In the genomic region with DNA sequence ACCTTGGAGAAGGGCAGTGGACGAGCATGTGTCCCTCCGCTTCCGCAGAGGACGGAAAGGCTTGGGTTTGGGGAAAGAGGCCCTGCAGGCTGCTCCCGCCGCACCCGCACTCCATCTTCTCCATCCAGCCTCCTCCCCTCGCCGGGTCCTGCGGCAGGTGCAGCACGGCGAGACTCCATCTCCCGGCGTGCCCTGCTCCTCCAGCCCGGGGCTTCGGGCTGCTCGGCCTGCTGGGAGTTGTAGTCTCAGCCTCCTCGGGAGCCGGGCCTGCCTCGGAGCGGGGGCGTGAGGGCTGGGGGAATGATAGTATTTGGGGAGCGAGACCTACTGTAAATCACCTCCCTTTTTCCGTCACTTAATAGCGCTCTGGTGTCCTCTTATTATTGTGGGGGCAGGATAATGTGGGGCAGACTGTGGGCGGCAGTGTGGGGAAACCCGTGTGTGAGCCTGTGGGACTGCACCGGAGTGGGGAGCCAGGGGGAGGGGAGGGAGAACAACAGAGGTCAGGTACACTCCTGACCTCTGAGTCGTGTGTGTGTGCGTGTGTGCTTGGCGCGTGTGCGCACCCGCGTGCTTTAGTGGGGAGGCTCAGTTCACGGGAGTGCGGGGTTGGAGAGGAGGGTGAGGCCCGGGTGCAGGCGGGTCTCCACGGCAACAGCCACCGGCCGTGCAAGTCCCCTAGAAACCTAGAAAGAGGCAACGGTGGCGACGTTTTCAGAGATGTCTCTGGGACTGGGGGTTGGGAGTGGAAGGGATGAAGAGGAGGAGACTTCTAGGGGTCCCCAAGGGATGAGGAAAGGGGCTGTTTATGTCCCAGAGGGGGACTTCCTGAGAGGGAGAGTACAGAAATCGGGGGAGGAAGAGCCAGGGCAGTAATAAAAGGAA, we compare ENCODE assay signal across 8 cellular contexts. TPM values are rescaled to one million over a fixed set of nuclear protein-coding genes. Genes with fewer than 3 reads are reported as not detected.
DNase-seq lines count a peak whose midpoint lies in the region; ATAC-seq and TF ChIP-seq lines count a peak whose summit lies in the region.

No MANE protein-coding gene starts in this region.

- POLR2A ChIA-PET in BJ (lab: Charles Lee), result no interaction called here

- H3K36me3 ChIP-seq in BJ (ENCODE audit: control insufficient read depth, insufficient read depth, low read length), result no peaks in the 10 kb centered on the region

- peak; percentile 84 for ATAC-seq in GM19395 (IDR thresholded peaks at IDR 0.05; ENCODE audit: unreplicated experiment)
- ATAC-seq in HG03521 (IDR thresholded peaks at IDR 0.05; ENCODE audit: unreplicated experiment), result peak; percentile 88

- TF ChIP-seq CTCF in BJ (IDR thresholded peaks at IDR 0.05; ENCODE audit: insufficient read depth, low read depth, low read length), result no peak
- TF ChIP-seq CTCF in epithelial cell of proximal tubule (conservative IDR thresholded peaks at IDR 0.05; ENCODE audit: low read depth, low read length), result no peak

- peaks cover 54% of the 10 kb centered on the region for H3K27me3 ChIP-seq in BJ (ENCODE audit: control insufficient read depth, insufficient read depth, low read length)

- CTCF ChIA-PET in BJ (lab: Yijun Ruan, JAX), result interaction anchor here (0.9 to 1.7 kb wide), 2 partner anchors 18 kb away, joined by 4 to 11 read pairs; partner anchors contain the start of gene DNPH1

- DNase-seq in BJ (ENCODE audit: low read depth) (no peak), NOMO-1 (lab: John Stamatoyannopoulos, UW; ENCODE audit: unreplicated experiment in 2 of 2) (peak; percentile 67 to 78), activated T-cell treated with anti-CD3 and anti-CD28 coated beads for 24 hours (ENCODE audit: low read depth) (peak; percentile 78), epithelial cell of proximal tubule (ENCODE audit: low read depth) (no peak), mucosa of gallbladder (ENCODE audit: low spot score) (peak; percentile 77)
- DNase-seq in stimulated activated CD8-positive, alpha-beta memory T cell treated with anti-CD3 and anti-CD28 coated beads, Interleukin-4, amount 100 ng/mL, for 1 hour (ENCODE audit: low read depth in 2 of 2, low spot score in 1 of 2), result peak; percentile 32 to 54

- H3K4me3 ChIP-seq in BJ (ENCODE audit: low read depth, low read length), result peak overlapping the region; percentile 39
- peak overlapping the region; percentile 70 for H3K4me3 ChIP-seq in epithelial cell of proximal tubule (ENCODE audit: low read depth, low read length)

RNA-seq across cellular contexts. Expression of gene TTBK1, which starts 4.1 kb away (rescaled TPM):
- polyA plus RNA-seq in BJ (2011; rRNA removed), result 0.01 TPM in 1 of 2 replicates, not detected in the other
- not detected in 2 replicates for polyA minus RNA-seq in BJ (2011; rRNA and poly(A)+ RNA removed)
- total RNA-seq in epithelial cell of proximal tubule, result under 0.01 and 0.07 TPM in 2 replicates
- 1.6 TPM for total RNA-seq in mucosa of gallbladder

RNA-seq across cellular contexts. Expression of gene DNPH1, which starts 18.1 kb away (rescaled TPM):
- polyA plus RNA-seq in BJ (2011; rRNA removed), result 48.6 and 63.9 TPM in 2 replicates
- polyA minus RNA-seq in BJ (2011; rRNA and poly(A)+ RNA removed), result 4.9 and 6.6 TPM in 2 replicates
- total RNA-seq in epithelial cell of proximal tubule (140 and 299 TPM in 2 replicates), mucosa of gallbladder (58.2 TPM)

RNA-seq across cellular contexts. Expression of gene SLC22A7, which starts 50.7 kb away (rescaled TPM):
- not detected in 2 replicates for polyA plus RNA-seq in BJ (2011; rRNA removed)
- polyA minus RNA-seq in BJ (2011; rRNA and poly(A)+ RNA removed), result not detected in 2 replicates
- total RNA-seq in epithelial cell of proximal tubule, result not detected in 2 replicates
- 0.37 TPM for total RNA-seq in mucosa of gallbladder

Comparison
In these comparisons a context has a peak if more than half of its experiments do, and no peak if none do; other contexts are left out.
1. DNase-seq: peak in NOMO-1 (2 of 2), activated T-cell treated with anti-CD3 and anti-CD28 coated beads for 24 hours (single experiment), mucosa of gallbladder (single experiment) and stimulated activated CD8-positive, alpha-beta memory T cell treated with anti-CD3 and anti-CD28 coated beads, Interleukin-4, amount 100 ng/mL, for 1 hour (2 of 2); none in BJ (single experiment) and epithelial cell of proximal tubule (single experiment).